In the genomic region with DNA sequence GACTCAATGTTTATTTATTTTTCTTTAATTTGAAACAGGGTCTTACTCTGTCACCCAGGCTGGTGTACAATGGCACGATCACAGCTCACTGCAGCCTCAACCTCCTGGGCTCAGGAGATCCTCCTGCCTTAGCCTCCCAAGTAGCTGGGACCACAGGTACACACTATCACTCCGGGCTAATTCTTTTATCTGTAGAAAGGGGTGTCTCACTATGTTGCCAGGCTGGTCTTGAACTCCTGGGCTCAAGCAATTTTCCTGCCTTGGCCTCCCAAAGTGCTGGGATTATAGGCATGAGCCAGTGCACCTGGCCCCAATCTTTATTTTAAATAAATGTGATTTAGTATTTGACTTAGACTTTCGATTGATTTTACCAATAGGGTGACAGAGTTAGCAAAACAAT, we compare ENCODE assay signal across 1 cellular context. TPM values are rescaled to one million over a fixed set of nuclear protein-coding genes. Genes with fewer than 3 reads are reported as not detected.
"Had no signal": no experiment of that assay in that cellular context is flagged by ENCODE, and none has a peak within 500 bp of the region (broad histone marks: within the 10 kb centered on the region; RNA-seq: fewer than 3 reads in every experiment).

No MANE protein-coding gene starts in this region.

RNA-seq across cellular contexts. Expression of gene AP1S3, which starts 22.6 kb away (rescaled TPM):
- total RNA-seq: cardiac muscle cell had no signal
